10 cellular contexts compared by ENCODE assay signal in the genomic region with DNA sequence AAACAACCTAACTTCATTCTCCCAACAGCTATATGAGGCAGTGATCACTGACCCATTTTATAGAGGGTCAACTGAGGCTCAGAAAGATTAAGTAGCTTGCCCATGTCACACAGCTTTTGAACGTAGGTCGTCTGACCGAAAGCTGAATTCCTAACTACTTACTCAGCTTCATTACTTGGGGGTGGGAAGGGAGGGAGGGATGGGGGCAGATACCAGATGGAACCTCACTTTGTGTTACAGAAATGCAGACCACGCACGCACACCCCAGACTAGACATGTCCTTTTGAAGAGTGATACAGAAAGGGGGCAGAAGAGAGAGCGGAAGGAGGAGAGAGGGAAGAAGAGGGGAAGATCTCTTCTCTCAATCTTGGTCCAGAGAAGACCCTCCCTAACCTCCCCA. TPM values are rescaled to one million over a fixed set of nuclear protein-coding genes. Genes with fewer than 3 reads are reported as not detected.
DNase-seq lines count a peak whose midpoint lies in the region; ATAC-seq, FAIRE-seq and TF ChIP-seq lines count a peak whose summit lies in the region.
"Had no signal": no experiment of that assay in that cellular context is flagged by ENCODE, and none has a peak within 500 bp of the region (broad histone marks: within the 10 kb centered on the region; RNA-seq: fewer than 3 reads in every experiment).

No MANE protein-coding gene starts in this region.

- ATAC-seq in memory B cell (ENCODE audit: low read depth) (no peak), HG03097 (IDR thresholded peaks at IDR 0.05; ENCODE audit: low FRiP score, unreplicated experiment) (no peak), left lung (no peak)
- no peak for ATAC-seq in activated CD4-positive, alpha-beta T cell treated with anti-CD3 and anti-CD28 coated beads for 36 hours

- peak; percentile 66 for DNase-seq in AG08396 (ENCODE audit: low spot score)
- peak; percentile 43 for DNase-seq in H4 (ENCODE audit: low spot score)
- DNase-seq in amniotic epithelial cell (ENCODE audit: low read depth) = peak; percentile 41
- DNase-seq in memory B cell (ENCODE audit: low spot score in 2 of 2) = no peak
- no peak for DNase-seq in H54 (ENCODE audit: insufficient read length, low spot score)
- no peak for DNase-seq in activated CD4-positive, alpha-beta T cell treated with anti-CD3 and anti-CD28 coated beads for 36 hours
- DNase-seq in left lung = no peak

- peaks cover 32 to 78% of the 10 kb centered on the region in 2 donors for H3K27me3 ChIP-seq in left lung

- no peak for TF ChIP-seq CTCF in left lung (IDR thresholded peaks at IDR 0.05)

- no peak overlapping the region for H3K27ac ChIP-seq in left lung

- H3K4me1 Mint-ChIP-seq in memory B cell = peaks cover 23% of the 10 kb centered on the region
- peaks cover 26% of the 10 kb centered on the region for H3K4me1 Mint-ChIP-seq in activated CD4-positive, alpha-beta T cell treated with anti-CD3 and anti-CD28 coated beads for 36 hours

- POLR2A ChIA-PET in activated CD4-positive, alpha-beta T cell treated with anti-CD3 and anti-CD28 coated beads for 36 hours (lab: Charles Lee) = no interaction called here

- H3K27me3 Mint-ChIP-seq in memory B cell = peaks cover 3% of the 10 kb centered on the region
- peaks cover 15% of the 10 kb centered on the region for H3K27me3 Mint-ChIP-seq in activated CD4-positive, alpha-beta T cell treated with anti-CD3 and anti-CD28 coated beads for 36 hours

- H3K4me3 Mint-ChIP-seq in memory B cell = no peak overlapping the region
- H3K4me3 Mint-ChIP-seq in activated CD4-positive, alpha-beta T cell treated with anti-CD3 and anti-CD28 coated beads for 36 hours = no peak overlapping the region

- H3K9me3 Mint-ChIP-seq in memory B cell = no peaks in the 10 kb centered on the region
- no peaks in the 10 kb centered on the region for H3K9me3 Mint-ChIP-seq in activated CD4-positive, alpha-beta T cell treated with anti-CD3 and anti-CD28 coated beads for 36 hours (ENCODE audit: low read depth)
- H3K9me3 Mint-ChIP-seq: stimulated activated memory B cell treated with anti-CD40 and anti-IgM and Interleukin-4, amounts not matched to agents 10 μg/mL and 1 μg/mL and 100 μg/mL, for 72 hours had no signal

- CTCF ChIA-PET in activated CD4-positive, alpha-beta T cell treated with anti-CD3 and anti-CD28 coated beads for 36 hours (lab: Charles Lee) = interaction anchor here (0.6 to 3.8 kb wide), 4 partner anchors 11 to 417 kb away, joined by 3 to 30 read pairs (median 4); partner anchors contain the start of gene TXLNA

- no peak overlapping the region for H3K4me3 ChIP-seq in left lung

- H3K36me3 Mint-ChIP-seq in memory B cell = no peaks in the 10 kb centered on the region
- H3K36me3 Mint-ChIP-seq in activated CD4-positive, alpha-beta T cell treated with anti-CD3 and anti-CD28 coated beads for 36 hours (ENCODE audit: low read depth) = no peaks in the 10 kb centered on the region
- H3K36me3 Mint-ChIP-seq: stimulated activated memory B cell treated with anti-CD40 and anti-IgM and Interleukin-4, amounts not matched to agents 10 μg/mL and 1 μg/mL and 100 μg/mL, for 72 hours had no signal

- no peak for FAIRE-seq in H54 (lab: Jason Lieb, UNC)

- H3K36me3 ChIP-seq in left lung = no peaks in the 10 kb centered on the region

- H3K27ac Mint-ChIP-seq in memory B cell = peak overlapping the region; percentile 67
- no peak overlapping the region for H3K27ac Mint-ChIP-seq in activated CD4-positive, alpha-beta T cell treated with anti-CD3 and anti-CD28 coated beads for 36 hours

- H3K4me1 ChIP-seq in left lung = peaks cover 7 to 38% of the 10 kb centered on the region in 2 donors

- TF ChIP-seq POLR2A in H54 (IDR thresholded peaks at IDR 0.05; ENCODE audit: low read depth, low read length) = no peak

- intact Hi-C loops in activated CD4-positive, alpha-beta T cell treated with anti-CD3 and anti-CD28 coated beads for 36 hours (cut with DNase I, micrococcal nuclease) = loop anchor here (1.0 to 10.0 kb wide), 6 partner anchors 10 to 697 kb away; partner anchors contain the start of genes KHDRBS1 (in 1 of the 2), PUM1 (in 1 of the 2) and TMEM39B (in 1 of the 2)
- intact Hi-C loops in left lung (cut with DNase I) = no loop called here

- H3K9me3 ChIP-seq in left lung = no peaks in the 10 kb centered on the region

RNA-seq across cellular contexts. Expression of gene ADGRB2, which starts 2.3 kb away (rescaled TPM):
- 2.4 and 3.5 TPM in 2 replicates for total RNA-seq in H4 (2014; rRNA removed; shearing (Covaris generic))
- total RNA-seq in activated CD4-positive, alpha-beta T cell treated with anti-CD3 and anti-CD28 coated beads for 36 hours = 1 to 10 TPM; 1.2 TPM
- total RNA-seq in left lung = 1 to 10 TPM; 1.8 to 6.4 TPM
- total RNA-seq: left lobe of liver had no signal

RNA-seq across cellular contexts. Expression of gene SPOCD1, which starts 53.9 kb away (rescaled TPM):
- total RNA-seq in H4 (2014; rRNA removed; shearing (Covaris generic)) = 3.6 and 9.9 TPM in 2 replicates
- under 1 TPM; 0.79 to 0.91 TPM for total RNA-seq in activated CD4-positive, alpha-beta T cell treated with anti-CD3 and anti-CD28 coated beads for 36 hours
- total RNA-seq in left lung = 10 to 100 TPM in 1 of 2 donors, 1 to 10 TPM in 1; 7.8 to 10.9 TPM

RNA-seq across cellular contexts. Expression of gene COL16A1, which starts 58.1 kb away (rescaled TPM):
- total RNA-seq in H4 (2014; rRNA removed; shearing (Covaris generic)) = 9.2 and 12.2 TPM in 2 replicates
- total RNA-seq in activated CD4-positive, alpha-beta T cell treated with anti-CD3 and anti-CD28 coated beads for 36 hours = under 1 TPM in 1 of 2 experiments, not detected in 1; 0.09 TPM
- 100 to 1,000 TPM in 1 of 2 donors, 10 to 100 TPM in 1; 64.8 to 116 TPM for total RNA-seq in left lung

Comparison
In these comparisons a context has a peak if more than half of its experiments do, and no peak if none do; other contexts are left out.
1. DNase-seq: peak in AG08396 (single experiment), H4 (single experiment) and amniotic epithelial cell (single experiment); none in memory B cell (0 of 2), H54 (single experiment), activated CD4-positive, alpha-beta T cell treated with anti-CD3 and anti-CD28 coated beads for 36 hours (single experiment) and left lung (0 of 2).
2. intact Hi-C loops: an anchor here in activated CD4-positive, alpha-beta T cell treated with anti-CD3 and anti-CD28 coated beads for 36 hours (1.0 to 10.0 kb wide); none called in left lung.